9 cellular contexts compared by ENCODE assay signal in the genomic region with DNA sequence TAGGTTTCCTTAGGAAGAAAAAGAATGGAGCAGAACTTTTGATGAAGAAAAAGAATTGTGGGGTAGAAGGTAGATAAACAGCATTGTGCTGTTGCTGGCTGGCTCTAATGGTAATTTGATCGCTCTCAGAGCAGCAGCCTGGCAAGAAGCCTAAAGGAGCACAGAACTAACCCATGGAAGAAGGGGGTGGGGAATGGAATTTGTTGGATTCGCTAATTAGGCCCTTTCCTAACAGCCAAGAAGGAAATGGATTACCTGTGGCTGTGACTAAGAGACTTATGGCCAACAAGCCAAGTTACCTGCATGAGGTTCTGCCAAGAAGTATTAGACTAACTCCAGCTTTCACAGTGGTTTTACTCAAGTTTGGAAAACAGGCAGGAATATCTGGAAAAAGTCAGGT.
DNase-seq lines count a peak whose midpoint lies in the region; ATAC-seq and TF ChIP-seq lines count a peak whose summit lies in the region.
"Had no signal": no experiment of that assay in that cellular context is flagged by ENCODE, and none has a peak within 500 bp of the region (broad histone marks: within the 10 kb centered on the region; RNA-seq: fewer than 3 reads in every experiment).

No MANE protein-coding gene starts in this region.

- H3K27ac ChIP-seq in endodermal cell (ENCODE audit: low read depth, low read length) (no peak overlapping the region), neural progenitor cell (no peak overlapping the region), sigmoid colon (no peak overlapping the region)
- H3K27ac ChIP-seq: heart right ventricle had no signal

- H3K4me1 Mint-ChIP-seq in endodermal cell = peaks cover 41% of the 10 kb centered on the region
- peaks cover 25% of the 10 kb centered on the region for H3K4me1 Mint-ChIP-seq in neural progenitor cell

- H3K27ac Mint-ChIP-seq in endodermal cell = peak overlapping the region; percentile 86
- no peak overlapping the region for H3K27ac Mint-ChIP-seq in neural progenitor cell

- H3K4me3 Mint-ChIP-seq in endodermal cell (peak overlapping the region; percentile 5), neural progenitor cell (no peak overlapping the region)

- H3K36me3 ChIP-seq in H7 (replicated peaks; ENCODE audit: control insufficient read depth, insufficient read depth, low read length) (no peaks in the 10 kb centered on the region), endodermal cell (ENCODE audit: control insufficient read depth, insufficient read depth, low read length) (no peaks in the 10 kb centered on the region), neural progenitor cell (no peaks in the 10 kb centered on the region), sigmoid colon (no peaks in the 10 kb centered on the region)
- H3K36me3 ChIP-seq: heart right ventricle had no signal

- 8 to 13% methylated on average over 2 of the region's 2 CpGs for WGBS in endodermal cell (ENCODE audit: insufficient coverage in 1 of 2, insufficient read length in 1 of 2), 2 experiments
- 8 to 55% methylated on average over 2 of the region's 2 CpGs for WGBS in sigmoid colon, 2 donors

- H3K4me1 ChIP-seq in endodermal cell (ENCODE audit: control insufficient read depth, insufficient read depth, low read length) (peaks cover 12% of the 10 kb centered on the region), neural progenitor cell (peaks cover 31% of the 10 kb centered on the region), sigmoid colon (peaks cover 0 to 7% (median 6%) of the 10 kb centered on the region in 4 donors)

- H3K9me3 ChIP-seq in endodermal cell (ENCODE audit: control insufficient read depth, low read length) = no peaks in the 10 kb centered on the region
- no peaks in the 10 kb centered on the region for H3K9me3 ChIP-seq in neural progenitor cell (ENCODE audit: low read depth)
- no peaks in the 10 kb centered on the region for H3K9me3 ChIP-seq in sigmoid colon
- H3K9me3 ChIP-seq: heart right ventricle had no signal

- TF ChIP-seq CTCF in endodermal cell (conservative IDR thresholded peaks at IDR 0.05) (no peak), neural progenitor cell (IDR thresholded peaks at IDR 0.05) (no peak), sigmoid colon (IDR thresholded peaks at IDR 0.05) (no peak)

- DNase-seq in H7 (peak; percentile 55), NCI-H345 treated with DMSO at 0.1 percent for 48 hours (lab: John Stamatoyannopoulos, UW; ENCODE audit: unreplicated experiment) (peak; percentile 83), endodermal cell (peak; percentile 78), neural progenitor cell (ENCODE audit: low spot score) (peak; percentile 83), sigmoid colon (no peak)

- no peaks in the 10 kb centered on the region for H3K79me2 ChIP-seq in neural progenitor cell (ENCODE audit: low read depth)

- TF ChIP-seq POLR2A in sigmoid colon (IDR thresholded peaks at IDR 0.05) = no peak

- H3K27me3 Mint-ChIP-seq in endodermal cell (ENCODE audit: insufficient read depth) (no peaks in the 10 kb centered on the region), neural progenitor cell (ENCODE audit: insufficient read depth, low read depth) (peaks cover 2% of the 10 kb centered on the region)

- no peaks in the 10 kb centered on the region for H4K20me1 ChIP-seq in neural progenitor cell (ENCODE audit: low read depth)

- H3K27me3 ChIP-seq in H7 (ENCODE audit: control insufficient read depth, insufficient read depth, low read length) (no peaks in the 10 kb centered on the region), endodermal cell (ENCODE audit: control insufficient read depth, insufficient read depth, low read length, poor library complexity, severe bottlenecking) (no peaks in the 10 kb centered on the region), neural progenitor cell (no peaks in the 10 kb centered on the region), sigmoid colon (no peaks in the 10 kb centered on the region)
- H3K27me3 ChIP-seq: heart right ventricle had no signal

- H3K9me3 Mint-ChIP-seq in endodermal cell (no peaks in the 10 kb centered on the region), neural progenitor cell (no peaks in the 10 kb centered on the region)

- intact Hi-C loops in sigmoid colon (cut with DNase I) = no loop called here

- no peaks in the 10 kb centered on the region for H3K36me3 Mint-ChIP-seq in endodermal cell (ENCODE audit: low read depth)
- no peaks in the 10 kb centered on the region for H3K36me3 Mint-ChIP-seq in neural progenitor cell

- TF ChIP-seq EP300 in sigmoid colon (IDR thresholded peaks at IDR 0.05) = no peak

- H3K4me3 ChIP-seq in H7 (ENCODE audit: insufficient read depth, low read depth, low read length) (no peak overlapping the region), endodermal cell (ENCODE audit: low read length) (no peak overlapping the region), neural progenitor cell (no peak overlapping the region), sigmoid colon (no peak overlapping the region)
- H3K4me3 ChIP-seq: heart right ventricle had no signal

- H3K4me2 ChIP-seq in neural progenitor cell = peak overlapping the region; percentile 58

- H3F3A ChIP-seq in neural progenitor cell (ENCODE audit: low read depth) = peaks cover 6% of the 10 kb centered on the region

- no peak overlapping the region for H2AFZ ChIP-seq in neural progenitor cell (replicated peaks)

- no peak overlapping the region for H3K9ac ChIP-seq in endodermal cell (ENCODE audit: extremely low read depth, low read length, poor library complexity, severe bottlenecking)
- H3K9ac ChIP-seq in neural progenitor cell = no peak overlapping the region

- ATAC-seq in GM18867 (IDR thresholded peaks at IDR 0.05; ENCODE audit: unreplicated experiment) = no peak
- no peak for ATAC-seq in GM19324 (IDR thresholded peaks at IDR 0.05; ENCODE audit: low FRiP score, unreplicated experiment)
- no peak for ATAC-seq in GM18907 (IDR thresholded peaks at IDR 0.05; ENCODE audit: unreplicated experiment)
